8 cellular contexts compared by ENCODE assay signal in the genomic region with DNA sequence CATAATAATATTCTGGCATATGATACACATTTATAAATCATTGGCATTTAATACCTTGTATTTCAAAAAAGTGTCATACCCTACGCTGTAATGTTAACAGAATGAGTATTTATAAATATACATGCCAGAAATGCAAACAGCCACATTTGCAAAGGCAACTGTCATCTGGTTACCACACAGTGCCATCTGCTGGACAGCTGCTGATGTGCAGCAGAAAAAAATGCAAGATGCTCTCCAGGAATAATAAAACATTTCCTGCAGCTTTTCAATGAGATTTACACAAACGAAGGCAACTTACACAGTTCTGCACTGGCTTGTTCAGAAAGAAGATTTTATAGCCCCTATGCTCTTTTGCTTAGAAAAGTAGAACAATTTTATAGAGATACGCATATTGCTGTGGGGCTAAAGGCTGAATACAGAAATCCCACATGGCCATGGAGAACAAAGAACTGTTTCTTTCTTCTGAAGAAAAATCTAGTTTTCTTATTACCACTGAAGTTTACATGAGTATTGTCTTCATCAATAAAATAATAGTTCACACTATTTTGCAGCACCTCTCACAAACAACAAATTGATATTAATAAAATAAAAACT.
DNase-seq lines count a peak whose midpoint lies in the region; ATAC-seq and TF ChIP-seq lines count a peak whose summit lies in the region.

No MANE protein-coding gene starts in this region.

- H3K27me3 ChIP-seq in WERI-Rb-1 (ENCODE audit: insufficient read depth, low read depth, severe bottlenecking), result no peaks in the 10 kb centered on the region

- DNase-seq in EL (peak; percentile 43), H4 (ENCODE audit: low spot score) (peak; percentile 44), NCI-H146 treated with DMSO at 0.1 percent for 48 hours (lab: John Stamatoyannopoulos, UW; ENCODE audit: unreplicated experiment) (peak; percentile 54), WERI-Rb-1 (peak; percentile 52), cardiac fibroblast (ENCODE audit: low read depth in 2 of 2) (peak; percentile 68 to 69), left colon (peak; percentile 23 to 64)
- DNase-seq in stimulated activated CD4-positive, alpha-beta T cell treated with anti-CD3 and anti-CD28 coated beads, Interleukin-2, amount 100 ng/mL, for 48 hours, result peak; percentile 59 to 62

- no peak for TF ChIP-seq POLR2A in GM18505 (IDR thresholded peaks at IDR 0.05; ENCODE audit: borderline replicate concordance, extremely low read depth, insufficient read depth, insufficient read length)

- H3K27ac ChIP-seq in WERI-Rb-1, result no peak overlapping the region

- ATAC-seq in left colon (peak; percentile 49), GM18505 (IDR thresholded peaks at IDR 0.05; ENCODE audit: unreplicated experiment) (no peak)

- intact Hi-C loops in left colon (cut with DNase I, micrococcal nuclease), result no loop called here

- H3K4me3 ChIP-seq in WERI-Rb-1 (ENCODE audit: low read depth, low read length) (no peak overlapping the region), cardiac fibroblast (replicated peaks in 1 of 2; ENCODE audit: low read depth in 2 of 2, low read length in 2 of 2) (no peak overlapping the region)

- H3K9me3 ChIP-seq in WERI-Rb-1 (ENCODE audit: severe bottlenecking), result no peaks in the 10 kb centered on the region

- no peaks in the 10 kb centered on the region for H3K36me3 ChIP-seq in WERI-Rb-1

- TF ChIP-seq CTCF in WERI-Rb-1 (IDR thresholded peaks at IDR 0.05; ENCODE audit: low read depth, low read length) (peak; percentile 80), cardiac fibroblast (IDR thresholded peaks at IDR 0.05; ENCODE audit: low read depth, low read length) (peak; percentile 87)
